10 cellular contexts compared by ENCODE assay signal in the genomic region with DNA sequence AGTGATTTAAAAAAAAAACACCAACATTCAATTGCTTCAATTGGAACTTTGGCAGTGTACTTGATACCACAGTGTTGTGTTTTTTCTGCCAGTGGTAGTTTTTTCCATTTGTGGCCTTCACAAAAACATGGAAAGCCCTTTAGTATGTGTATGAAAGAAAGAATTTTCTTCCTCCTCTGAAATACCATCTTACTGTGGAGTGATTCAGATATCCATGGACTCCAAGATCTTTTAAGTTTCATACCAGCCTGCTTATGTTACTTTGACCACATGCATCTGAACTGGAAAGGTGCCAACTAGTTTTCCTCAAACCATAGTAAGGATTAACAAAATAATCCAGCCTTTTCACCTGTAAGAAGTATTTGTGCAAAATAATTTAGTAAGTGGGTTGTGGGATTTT. TPM values are rescaled to one million over a fixed set of nuclear protein-coding genes. Genes with fewer than 3 reads are reported as not detected.
DNase-seq lines count a peak whose midpoint lies in the region; ATAC-seq and TF ChIP-seq lines count a peak whose summit lies in the region.
"Had no signal": no experiment of that assay in that cellular context is flagged by ENCODE, and none has a peak within 500 bp of the region (broad histone marks: within the 10 kb centered on the region; RNA-seq: fewer than 3 reads in every experiment).

No MANE protein-coding gene starts in this region.

- no peaks in the 10 kb centered on the region for H3K9me3 ChIP-seq in subcutaneous abdominal adipose tissue (ENCODE audit: control insufficient read depth in 5 of 5, low read length in 5 of 5)

- H3K4me1 ChIP-seq in subcutaneous abdominal adipose tissue (ENCODE audit: control insufficient read depth in 5 of 5, insufficient read depth in 5 of 5, low read length in 5 of 5), result peaks cover 6 to 78% (median 75%) of the 10 kb centered on the region in 5 donors

- H3K4me3 Mint-ChIP-seq in activated T-cell treated with anti-CD3 and anti-CD28 coated beads, Interleukin-2, amount 50 U/mL, for 24 hours, result peak overlapping the region; percentile 97
- H3K4me3 Mint-ChIP-seq in WTC11, result peak overlapping the region; percentile 25; the same call in 1 of the 2 replicates

- peak overlapping the region in 1 of 2 donors; percentile 86 for H3K4me3 ChIP-seq in foreskin fibroblast (ENCODE audit: low read depth in 1 of 2, low read length in 2 of 2)
- peak overlapping the region; percentile 81 to 100 (median 90) for H3K4me3 ChIP-seq in subcutaneous abdominal adipose tissue (ENCODE audit: low read depth in 1 of 5, low read length in 5 of 5)

- DNase-seq in activated T-cell treated with anti-CD3 and anti-CD28 coated beads, Interleukin-2, amount 50 U/mL, for 24 hours, result no peak
- DNase-seq in activated T-cell treated with anti-CD3 and anti-CD28 coated beads, Interleukin-2, amount 50 U/mL, for 48 hours, result no peak
- DNase-seq in WTC11 (ENCODE audit: low spot score) (no peak), foreskin fibroblast (peak; percentile 45 to 76), NCI-H1417 treated with DMSO at 0.1 percent for 48 hours (lab: John Stamatoyannopoulos, UW) (no peak)
- DNase-seq: activated naive CD4-positive, alpha-beta T cell treated with anti-CD3 and anti-CD28 coated beads, Interleukin-2, amount 50 U/mL, for 16 hours; NCI-H2227 treated with DMSO at 0.1 percent for 48 hours had no signal

- CTCF ChIA-PET in WTC11 (lab: Charles Lee), result no interaction called here

- H3K4me1 Mint-ChIP-seq in activated T-cell treated with anti-CD3 and anti-CD28 coated beads, Interleukin-2, amount 50 U/mL, for 24 hours (ENCODE audit: low read depth), result peaks cover 68% of the 10 kb centered on the region
- H3K4me1 Mint-ChIP-seq in WTC11, result peaks cover 66% of the 10 kb centered on the region

- no peak for ATAC-seq in WTC11
- no peak for ATAC-seq in GM19395 (IDR thresholded peaks at IDR 0.05; ENCODE audit: unreplicated experiment)
- ATAC-seq in GM21786 (IDR thresholded peaks at IDR 0.05; ENCODE audit: unreplicated experiment), result no peak

- peak overlapping the region; percentile 1 to 99 (median 64) for H3K9ac ChIP-seq in subcutaneous abdominal adipose tissue (ENCODE audit: low read length in 5 of 5)

- POLR2A ChIA-PET in WTC11 (lab: Charles Lee), result interaction anchor here (1.2 kb wide), 1 partner anchor 253 kb away, joined by 3 read pairs; the partner anchor contains the start of gene DTL

- TF ChIP-seq CTCF in WTC11 (IDR thresholded peaks at IDR 0.05) (no peak), foreskin fibroblast (IDR thresholded peaks at IDR 0.05; ENCODE audit: low read depth, low read length) (no peak)

- H3K27me3 ChIP-seq in subcutaneous abdominal adipose tissue (ENCODE audit: control insufficient read depth in 5 of 5, insufficient read depth in 4 of 5, low read length in 5 of 5), result no peaks in the 10 kb centered on the region

- H3K36me3 ChIP-seq in subcutaneous abdominal adipose tissue (ENCODE audit: control insufficient read depth in 5 of 5, insufficient read depth in 5 of 5, low read length in 5 of 5), result no peaks in the 10 kb centered on the region

- peaks cover 28% of the 10 kb centered on the region for H3K36me3 Mint-ChIP-seq in activated T-cell treated with anti-CD3 and anti-CD28 coated beads, Interleukin-2, amount 50 U/mL, for 24 hours (ENCODE audit: low read depth)
- no peaks in the 10 kb centered on the region for H3K36me3 Mint-ChIP-seq in WTC11

- no peaks in the 10 kb centered on the region for H3K27me3 Mint-ChIP-seq in activated T-cell treated with anti-CD3 and anti-CD28 coated beads, Interleukin-2, amount 50 U/mL, for 24 hours
- H3K27me3 Mint-ChIP-seq in WTC11 (ENCODE audit: low read depth), result no peaks in the 10 kb centered on the region

- H3K9me3 Mint-ChIP-seq in activated T-cell treated with anti-CD3 and anti-CD28 coated beads, Interleukin-2, amount 50 U/mL, for 24 hours, result no peaks in the 10 kb centered on the region
- no peaks in the 10 kb centered on the region for H3K9me3 Mint-ChIP-seq in WTC11

- peak overlapping the region; percentile 96 for H3K27ac ChIP-seq in subcutaneous abdominal adipose tissue (ENCODE audit: low read depth, low read length)

- H3K27ac Mint-ChIP-seq in activated T-cell treated with anti-CD3 and anti-CD28 coated beads, Interleukin-2, amount 50 U/mL, for 24 hours, result peak overlapping the region; percentile 40
- H3K27ac Mint-ChIP-seq in WTC11, result no peak overlapping the region

TF ChIP-seq in WTC11, 78 proteins besides CTCF, POLR2A, EP300 and RAD21 (continues in another document):
- TF ChIP-seq ZNF396 (CRISPR knock-in tag; IDR thresholded peaks at IDR 0.05; ENCODE audit: borderline replicate concordance), result no peak
- no peak for TF ChIP-seq EMX1 (CRISPR knock-in tag; IDR thresholded peaks at IDR 0.05)
- TF ChIP-seq, protein P1, sequence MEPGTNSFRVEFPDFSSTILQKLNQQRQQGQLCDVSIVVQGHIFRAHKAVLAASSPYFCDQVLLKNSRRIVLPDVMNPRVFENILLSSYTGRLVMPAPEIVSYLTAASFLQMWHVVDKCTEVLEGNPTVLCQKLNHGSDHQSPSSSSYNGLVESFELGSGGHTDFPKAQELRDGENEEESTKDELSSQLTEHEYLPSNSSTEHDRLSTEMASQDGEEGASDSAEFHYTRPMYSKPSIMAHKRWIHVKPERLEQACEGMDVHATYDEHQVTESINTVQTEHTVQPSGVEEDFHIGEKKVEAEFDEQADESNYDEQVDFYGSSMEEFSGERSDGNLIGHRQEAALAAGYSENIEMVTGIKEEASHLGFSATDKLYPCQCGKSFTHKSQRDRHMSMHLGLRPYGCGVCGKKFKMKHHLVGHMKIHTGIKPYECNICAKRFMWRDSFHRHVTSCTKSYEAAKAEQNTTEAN (CRISPR knock-in tag; IDR thresholded peaks at IDR 0.05), result no peak
- TF ChIP-seq ESRRA (CRISPR knock-in tag; IDR thresholded peaks at IDR 0.05; ENCODE audit: borderline replicate concordance), result no peak
- TF ChIP-seq ZNF416 (CRISPR knock-in tag; IDR thresholded peaks at IDR 0.05), result no peak
- TF ChIP-seq ZSCAN18 (CRISPR knock-in tag; IDR thresholded peaks at IDR 0.05), result no peak
- TF ChIP-seq ELF4 (CRISPR knock-in tag; IDR thresholded peaks at IDR 0.05; ENCODE audit: low read depth), result no peak
- no peak for TF ChIP-seq PREB (CRISPR knock-in tag; IDR thresholded peaks at IDR 0.05; ENCODE audit: borderline replicate concordance)
- TF ChIP-seq FOXP1 (CRISPR knock-in tag; IDR thresholded peaks at IDR 0.05; ENCODE audit: borderline replicate concordance), result no peak
- TF ChIP-seq PRRX2 (CRISPR knock-in tag; IDR thresholded peaks at IDR 0.05), result no peak
- TF ChIP-seq NFATC4 (CRISPR knock-in tag; IDR thresholded peaks at IDR 0.05), result no peak
- TF ChIP-seq, protein P2, sequence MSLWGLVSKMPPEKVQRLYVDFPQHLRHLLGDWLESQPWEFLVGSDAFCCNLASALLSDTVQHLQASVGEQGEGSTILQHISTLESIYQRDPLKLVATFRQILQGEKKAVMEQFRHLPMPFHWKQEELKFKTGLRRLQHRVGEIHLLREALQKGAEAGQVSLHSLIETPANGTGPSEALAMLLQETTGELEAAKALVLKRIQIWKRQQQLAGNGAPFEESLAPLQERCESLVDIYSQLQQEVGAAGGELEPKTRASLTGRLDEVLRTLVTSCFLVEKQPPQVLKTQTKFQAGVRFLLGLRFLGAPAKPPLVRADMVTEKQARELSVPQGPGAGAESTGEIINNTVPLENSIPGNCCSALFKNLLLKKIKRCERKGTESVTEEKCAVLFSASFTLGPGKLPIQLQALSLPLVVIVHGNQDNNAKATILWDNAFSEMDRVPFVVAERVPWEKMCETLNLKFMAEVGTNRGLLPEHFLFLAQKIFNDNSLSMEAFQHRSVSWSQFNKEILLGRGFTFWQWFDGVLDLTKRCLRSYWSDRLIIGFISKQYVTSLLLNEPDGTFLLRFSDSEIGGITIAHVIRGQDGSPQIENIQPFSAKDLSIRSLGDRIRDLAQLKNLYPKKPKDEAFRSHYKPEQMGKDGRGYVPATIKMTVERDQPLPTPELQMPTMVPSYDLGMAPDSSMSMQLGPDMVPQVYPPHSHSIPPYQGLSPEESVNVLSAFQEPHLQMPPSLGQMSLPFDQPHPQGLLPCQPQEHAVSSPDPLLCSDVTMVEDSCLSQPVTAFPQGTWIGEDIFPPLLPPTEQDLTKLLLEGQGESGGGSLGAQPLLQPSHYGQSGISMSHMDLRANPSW (CRISPR knock-in tag; conservative IDR thresholded peaks at IDR 0.05; ENCODE audit: low read depth), result no peak
- TF ChIP-seq RORB (CRISPR knock-in tag; IDR thresholded peaks at IDR 0.05), result no peak
- TF ChIP-seq ZNF232 (CRISPR knock-in tag; IDR thresholded peaks at IDR 0.05), result no peak

RNA-seq across cellular contexts. Expression of gene PPP2R5A, which starts 3.4 kb away (rescaled TPM):
- total RNA-seq in WTC11 (2021), result 32.0 to 35.9 TPM (median 32.1 TPM) in 3 replicates

Comparison
In these comparisons a context has a peak if more than half of its experiments do, and no peak if none do; other contexts are left out.
1. DNase-seq: peak in foreskin fibroblast (2 of 2); none in activated T-cell treated with anti-CD3 and anti-CD28 coated beads, Interleukin-2, amount 50 U/mL, for 24 hours (single experiment), activated T-cell treated with anti-CD3 and anti-CD28 coated beads, Interleukin-2, amount 50 U/mL, for 48 hours (0 of 2), WTC11 (single experiment) and NCI-H1417 treated with DMSO at 0.1 percent for 48 hours (single experiment).